Comparison of ENCODE assay signal across 21 cellular contexts in the genomic region with DNA sequence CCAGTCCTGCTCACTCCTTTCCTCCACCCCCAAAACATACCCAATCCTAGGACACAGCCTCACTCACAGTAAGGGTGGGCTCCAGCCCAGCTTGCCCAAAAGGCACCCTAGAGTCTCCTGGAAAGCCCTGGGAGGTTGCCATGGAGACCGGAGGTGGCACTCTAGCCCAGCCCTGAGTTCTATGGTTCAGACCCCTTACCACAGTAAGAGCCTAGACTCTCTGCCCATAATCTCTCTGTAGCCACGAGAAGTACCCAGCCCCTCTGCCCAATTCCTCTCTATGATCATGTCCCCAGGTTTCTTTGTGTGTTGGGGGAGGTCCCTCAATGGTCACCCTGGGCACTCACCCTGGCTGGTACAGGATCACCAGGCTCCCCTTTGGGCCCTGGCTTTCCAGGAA. TPM values are rescaled to one million over a fixed set of nuclear protein-coding genes. Genes with fewer than 3 reads are reported as not detected.
A peak's percentile ranks its signal among the peaks of the same experiment; 100 is the strongest.
DNase-seq lines count a peak whose midpoint lies in the region; ATAC-seq, FAIRE-seq and TF ChIP-seq lines count a peak whose summit lies in the region.
"Had no signal": no experiment of that assay in that cellular context is flagged by ENCODE, and none has a peak within 500 bp of the region (broad histone marks: within the 10 kb centered on the region; RNA-seq: fewer than 3 reads in every experiment).

No MANE protein-coding gene starts in this region.

- no peaks in the 10 kb centered on the region for H3K27me3 ChIP-seq in SK-N-SH (ENCODE audit: insufficient read depth)
- no peaks in the 10 kb centered on the region for H3K27me3 ChIP-seq in SJSA1 (replicated peaks)
- no peaks in the 10 kb centered on the region for H3K27me3 ChIP-seq in keratinocyte (ENCODE audit: control insufficient read depth, extremely low read depth, insufficient read depth, low read length)
- no peaks in the 10 kb centered on the region for H3K27me3 ChIP-seq in testis
- H3K27me3 ChIP-seq in vagina = no peaks in the 10 kb centered on the region

- no peaks in the 10 kb centered on the region for H3K9me1 ChIP-seq in keratinocyte (ENCODE audit: control insufficient read depth, extremely low read depth, insufficient read depth, low read length)

- H3K4me3 ChIP-seq in SK-N-SH (ENCODE audit: low read depth in 2 of 2, low read length in 1 of 2) (no peak overlapping the region), SJSA1 (no peak overlapping the region), keratinocyte (ENCODE audit: control insufficient read depth in 2 of 3, extremely low read depth in 1 of 3, insufficient read depth in 2 of 3, low read depth in 1 of 3, low read length in 3 of 3) (no peak overlapping the region), testis (no peak overlapping the region), vagina (no peak overlapping the region)
- H3K4me3 ChIP-seq: left ventricle myocardium inferior had no signal

- intact Hi-C loops in testis (cut with DNase I; ENCODE audit: low total_unique reads) = no loop called here
- intact Hi-C loops in vagina (cut with DNase I) = no loop called here

- TF ChIP-seq RAD21 in SK-N-SH (IDR thresholded peaks at IDR 0.05; ENCODE audit: low read length) = no peak

- peak overlapping the region in 1 of 2 experiments; percentile 85; a peak in 2 of 4 replicates for H3K27ac ChIP-seq in SK-N-SH (ENCODE audit: low read depth in 2 of 2, low read length in 1 of 2)
- H3K27ac ChIP-seq in SJSA1 = peak overlapping the region; percentile 98
- H3K27ac ChIP-seq in keratinocyte (ENCODE audit: control insufficient read depth, insufficient read depth, low read length) = peak overlapping the region; percentile 35
- no peak overlapping the region for H3K27ac ChIP-seq in testis
- no peak overlapping the region for H3K27ac ChIP-seq in vagina
- H3K27ac ChIP-seq: KMS-11, left ventricle myocardium inferior had no signal

- H3K9me2 ChIP-seq in SK-N-SH = no peaks in the 10 kb centered on the region

- H4K20me1 ChIP-seq in SK-N-SH (ENCODE audit: insufficient read depth) (no peaks in the 10 kb centered on the region), keratinocyte (ENCODE audit: control insufficient read depth, extremely low read depth, insufficient read depth, low read length) (no peaks in the 10 kb centered on the region)

- DNase-seq in SK-N-SH (no peak), SJSA1 (ENCODE audit: low read depth in 1 of 2, low spot score in 2 of 2) (no peak), keratinocyte (ENCODE audit: low read depth, low spot score) (no peak), testis (peak; percentile 50), hypothalamus (lab: John Stamatoyannopoulos, UW) (no peak), vagina (ENCODE audit: extremely low spot score in 2 of 2) (no peak)
- DNase-seq in activated CD4-positive, alpha-beta T cell treated with anti-CD3 and anti-CD28 coated beads, Interleukin-2, amount 50 U/mL, for 48 hours = no peak
- DNase-seq: activated CD4-positive, alpha-beta T cell treated with anti-CD3 and anti-CD28 coated beads for 48 hours; activated naive CD8-positive, alpha-beta T cell treated with anti-CD3 and anti-CD28 coated beads for 36 hours; effector memory CD8-positive, alpha-beta T cell; left ventricle myocardium inferior; NCI-H1048; NCI-H1930; nucleus accumbens; stimulated activated CD8-positive, alpha-beta memory T cell treated with anti-CD3 and anti-CD28 coated beads, Interleukin-4, amount 100 ng/mL, for 48 hours; substantia nigra had no signal

- no CpG with 5 or more reads among the region's 2 CpGs for WGBS in SK-N-SH (ENCODE audit: low lambda C conversion rate)
- 75 to 88% methylated on average over 2 of the region's 2 CpGs for WGBS in testis, 2 donors

- H3K79me2 ChIP-seq in SK-N-SH (ENCODE audit: insufficient read depth) (no peaks in the 10 kb centered on the region), keratinocyte (ENCODE audit: control insufficient read depth, insufficient read depth, low read length) (no peaks in the 10 kb centered on the region)

- ATAC-seq in SK-N-SH treated with all-trans-retinoic acid at 6 μM for 48 hours = no peak; the same call in 2 of the 3 replicates
- ATAC-seq: effector memory CD8-positive, alpha-beta T cell; Right ventricle myocardium inferior had no signal

- no peaks in the 10 kb centered on the region for H3K36me3 ChIP-seq in SK-N-SH (replicated peaks in 1 of 2; ENCODE audit: control insufficient read depth in 1 of 2, insufficient read depth in 2 of 2, low read length in 1 of 2)
- peaks cover 95% of the 10 kb centered on the region for H3K36me3 ChIP-seq in SJSA1
- peaks cover 58 to 64% of the 10 kb centered on the region in 2 experiments for H3K36me3 ChIP-seq in keratinocyte (ENCODE audit: control insufficient read depth in 2 of 2, extremely low read depth in 1 of 2, insufficient read depth in 2 of 2, low read length in 2 of 2)
- no peaks in the 10 kb centered on the region for H3K36me3 ChIP-seq in testis (ENCODE audit: low read depth, missing control alignments)
- peaks cover 0 to 26% of the 10 kb centered on the region in 2 donors for H3K36me3 ChIP-seq in vagina
- H3K36me3 ChIP-seq: left ventricle myocardium inferior had no signal

- no peak for TF ChIP-seq CTCF in SK-N-SH (IDR thresholded peaks at IDR 0.05)
- TF ChIP-seq CTCF in keratinocyte (optimal IDR thresholded peaks at IDR 0.05 in 1 of 3, IDR thresholded peaks at IDR 0.05 in 1 of 3, conservative IDR thresholded peaks at IDR 0.05 in 1 of 3; ENCODE audit: extremely low read depth in 1 of 3, insufficient read depth in 2 of 3, low read length in 3 of 3) = no peak
- no peak for TF ChIP-seq CTCF in testis (IDR thresholded peaks at IDR 0.05)
- no peak for TF ChIP-seq CTCF in vagina (IDR thresholded peaks at IDR 0.05)

- H3K9ac ChIP-seq in SK-N-SH (peak overlapping the region; percentile 69; the same call in 1 of the 2 replicates), keratinocyte (ENCODE audit: control insufficient read depth, extremely low read depth, insufficient read depth, low read length) (no peak overlapping the region)
- H3K9ac ChIP-seq: KMS-11 had no signal

- CTCF ChIA-PET in SK-N-SH (lab: Yijun Ruan, JAX) = interaction anchor here (1.0 kb wide), 1 partner anchor 16 kb away, joined by 3 read pairs; no protein-coding TSS in a partner anchor

- dilution Hi-C loops in keratinocyte (cut with MboI; ENCODE audit: extremely low pct_ligation_motif_present, low sequenced_read_pairs) = no loop called here

- no peak for FAIRE-seq in keratinocyte (lab: Jason Lieb, UNC)
- FAIRE-seq: urothelium cell line had no signal

- no peak overlapping the region for H2AFZ ChIP-seq in SK-N-SH (ENCODE audit: low read depth)
- H2AFZ ChIP-seq in keratinocyte (ENCODE audit: control insufficient read depth, low read length) = no peak overlapping the region

- TF ChIP-seq POLR2A in testis (IDR thresholded peaks at IDR 0.05) (no peak), vagina (IDR thresholded peaks at IDR 0.05) (no peak)

- H3K4me2 ChIP-seq in SK-N-SH = peak overlapping the region; percentile 76
- H3K4me2 ChIP-seq in keratinocyte (ENCODE audit: control insufficient read depth, extremely low read depth, insufficient read depth, low read depth, low read length) = peak overlapping the region; percentile 30
- H3K4me2 ChIP-seq: KMS-11 had no signal

- no peak for TF ChIP-seq EP300 in SK-N-SH (IDR thresholded peaks at IDR 0.05; ENCODE audit: borderline replicate concordance in 1 of 2, low read depth in 1 of 2, low read length in 1 of 2)

- H3K9me3 ChIP-seq in SK-N-SH (no peaks in the 10 kb centered on the region), SJSA1 (replicated peaks) (no peaks in the 10 kb centered on the region), keratinocyte (ENCODE audit: control insufficient read depth, low read depth, low read length) (no peaks in the 10 kb centered on the region), testis (no peaks in the 10 kb centered on the region), vagina (no peaks in the 10 kb centered on the region)
- H3K9me3 ChIP-seq: left ventricle myocardium inferior had no signal

- H3K4me1 ChIP-seq in SK-N-SH (ENCODE audit: control insufficient read depth in 1 of 2, insufficient read depth in 2 of 2, low read depth in 1 of 2, low read length in 1 of 2) = peaks cover 18 to 21% of the 10 kb centered on the region in 2 experiments; a peak in 3 of 4 replicates
- peaks cover 65% of the 10 kb centered on the region for H3K4me1 ChIP-seq in SJSA1 (replicated peaks)
- peaks cover 17% of the 10 kb centered on the region for H3K4me1 ChIP-seq in keratinocyte (ENCODE audit: control insufficient read depth, extremely low read depth, insufficient read depth, low read length)
- H3K4me1 ChIP-seq in testis = no peaks in the 10 kb centered on the region
- H3K4me1 ChIP-seq in vagina = no peaks in the 10 kb centered on the region
- H3K4me1 ChIP-seq: left ventricle myocardium inferior had no signal

- H3F3A ChIP-seq in SK-N-SH (replicated peaks; ENCODE audit: insufficient read depth) = peaks cover 3% of the 10 kb centered on the region

- POLR2A ChIA-PET in SK-N-SH (lab: Yijun Ruan, JAX) = no interaction called here

RNA-seq across cellular contexts. Expression of gene COL16A1, which starts 14.4 kb away (rescaled TPM):
- polyA plus RNA-seq in SK-N-SH (2012; rRNA removed) (9.0 and 10.4 TPM in 2 replicates), keratinocyte (31.2 to 75.5 TPM (median 43.4 TPM) in 3 replicates), testis (ENCODE audit: insufficient read depth, low read depth, low replicate concordance) (96.4 TPM)
- polyA plus RNA-seq in SK-N-SH (2012; cell fraction: cytosol; rRNA removed) = 3.0 and 3.8 TPM in 2 replicates
- 38.2 and 47.3 TPM in 2 replicates for polyA plus RNA-seq in SK-N-SH (2012; cell fraction: nucleus; rRNA removed)
- total RNA-seq in SJSA1 (2014; rRNA removed; shearing (Covaris generic)) = 365 and 404 TPM in 2 replicates
- polyA plus RNA-seq in keratinocyte (2011; ENCODE audit: low read depth) = 39.2 TPM
- polyA plus RNA-seq in keratinocyte (2011; cell fraction: cytosol; rRNA removed) = 5.4 and 11.0 TPM in 2 replicates
- 155 and 217 TPM in 2 replicates for polyA plus RNA-seq in keratinocyte (2011; cell fraction: nucleus; rRNA removed)
- 49.0 and 79.2 TPM in 2 replicates for polyA plus RNA-seq in keratinocyte (2012; ENCODE audit: low replicate concordance)
- polyA minus RNA-seq in keratinocyte = 55.1 to 84.1 TPM (median 79.1 TPM) in 3 replicates
- 33.4 TPM for polyA minus RNA-seq in keratinocyte (2011; cell fraction: cytosol; rRNA and poly(A)+ RNA removed)
- polyA minus RNA-seq in keratinocyte (2011; cell fraction: nucleus; rRNA and poly(A)+ RNA removed) = 157 and 192 TPM in 2 replicates
- total RNA-seq in testis (100 to 1,000 TPM; 101 to 120 TPM), vagina (82.3 TPM)
- total RNA-seq: activated T-helper 2 cell treated with anti-CD3 and anti-CD28 coated beads, Interferon-gamma antibody, Interleukin-2, Interleukin-4, amounts not matched to agents 10 μg/mL and 5 μg/mL and 100 μg/mL, durations not matched to agents 14 hours and 24 hours and 36 hours had no signal

RNA-seq across cellular contexts. Expression of gene PEF1, which starts 44.7 kb away (rescaled TPM):
- polyA plus RNA-seq in SK-N-SH (2012; rRNA removed) (51.9 and 63.4 TPM in 2 replicates), keratinocyte (72.2 to 107 TPM (median 90.1 TPM) in 3 replicates), testis (ENCODE audit: insufficient read depth, low read depth, low replicate concordance) (81.4 TPM)
- polyA plus RNA-seq in SK-N-SH (2012; cell fraction: cytosol; rRNA removed) = 37.2 and 46.8 TPM in 2 replicates
- 54.1 and 56.9 TPM in 2 replicates for polyA plus RNA-seq in SK-N-SH (2012; cell fraction: nucleus; rRNA removed)
- total RNA-seq in SJSA1 (2014; rRNA removed; shearing (Covaris generic)) = 68.6 and 76.2 TPM in 2 replicates
- polyA plus RNA-seq in keratinocyte (2011; ENCODE audit: low read depth) = 33.3 TPM
- 83.2 and 85.4 TPM in 2 replicates for polyA plus RNA-seq in keratinocyte (2011; cell fraction: cytosol; rRNA removed)
- polyA plus RNA-seq in keratinocyte (2011; cell fraction: nucleus; rRNA removed) = 59.0 and 66.8 TPM in 2 replicates
- polyA plus RNA-seq in keratinocyte (2012; ENCODE audit: low replicate concordance) = 67.9 and 68.1 TPM in 2 replicates
- 99.8 to 160 TPM (median 138 TPM) in 3 replicates for polyA minus RNA-seq in keratinocyte
- polyA minus RNA-seq in keratinocyte (2011; cell fraction: cytosol; rRNA and poly(A)+ RNA removed) = 80.4 TPM
- polyA minus RNA-seq in keratinocyte (2011; cell fraction: nucleus; rRNA and poly(A)+ RNA removed) = 29.3 and 34.7 TPM in 2 replicates
- total RNA-seq in testis (100 to 1,000 TPM in 1 of 2 donors, 10 to 100 TPM in 1; 73.5 to 124 TPM), vagina (53.3 TPM)

Comparison
In these comparisons a context has a peak if more than half of its experiments do, and no peak if none do; other contexts are left out.
1. H3K27ac ChIP-seq: peak in SJSA1 (single experiment) and keratinocyte (single experiment); none in testis (0 of 2) and vagina (single experiment).